In genomic region chr6:167799033-167799933, GRCh38 we compare ENCODE assay signal across 11 cellular contexts. TPM values are rescaled to one million over a fixed set of nuclear protein-coding genes. Genes with fewer than 3 reads are reported as not detected.
DNase-seq lines count a peak whose midpoint lies in the region; ATAC-seq, FAIRE-seq and TF ChIP-seq lines count a peak whose summit lies in the region.
"Had no signal": no experiment of that assay in that cellular context is flagged by ENCODE, and none has a peak within 500 bp of the region (broad histone marks: within the 10 kb centered on the region; RNA-seq: fewer than 3 reads in every experiment).

No MANE protein-coding gene starts in this region.

- peaks cover 10% of the 10 kb centered on the region for H3K27me3 Mint-ChIP-seq in type B pancreatic cell

- no peaks in the 10 kb centered on the region for H3K9me3 Mint-ChIP-seq in type B pancreatic cell
- H3K9me3 Mint-ChIP-seq: stimulated activated effector memory CD8-positive, alpha-beta T cell treated with anti-CD3 and anti-CD28 coated beads, Interleukin-12 subunit alpha, Interleukin-12 subunit beta, amount 100 ng/mL, for 72 hours had no signal

- H3K4me1 Mint-ChIP-seq in type B pancreatic cell (ENCODE audit: unreplicated experiment), result peaks cover 15% of the 10 kb centered on the region
- H3K4me1 Mint-ChIP-seq: stimulated activated effector memory CD8-positive, alpha-beta T cell treated with anti-CD3 and anti-CD28 coated beads, Interleukin-12 subunit alpha, Interleukin-12 subunit beta, amount 100 ng/mL, for 72 hours had no signal

- TF ChIP-seq POLR2A in body of pancreas (IDR thresholded peaks at IDR 0.05), result no peak

- intact Hi-C loops in Right ventricle myocardium superior (cut with DNase I) (no loop called here), cardiac septum (cut with DNase I) (no loop called here), body of pancreas (cut with DNase I) (no loop called here)

- FAIRE-seq in islet of Langerhans (lab: Jason Lieb, UNC), result peak; percentile 93

- H3K27ac ChIP-seq in body of pancreas, result peak overlapping the region; percentile 39 to 81 (median 74)

- peak overlapping the region; percentile 50 for H3K4me3 Mint-ChIP-seq in type B pancreatic cell
- H3K4me3 Mint-ChIP-seq: stimulated activated effector memory CD8-positive, alpha-beta T cell treated with anti-CD3 and anti-CD28 coated beads, Interleukin-12 subunit alpha, Interleukin-12 subunit beta, amount 100 ng/mL, for 72 hours had no signal

- peaks cover 4% of the 10 kb centered on the region for H3K36me3 Mint-ChIP-seq in type B pancreatic cell
- H3K36me3 Mint-ChIP-seq: stimulated activated effector memory CD8-positive, alpha-beta T cell treated with anti-CD3 and anti-CD28 coated beads, Interleukin-12 subunit alpha, Interleukin-12 subunit beta, amount 100 ng/mL, for 72 hours had no signal

- 60 to 62% methylated on average over 20 to 27 of the region's 27 CpGs for WGBS in body of pancreas, 2 donors

- H3K4me3 ChIP-seq in body of pancreas, result no peak overlapping the region

- H3K27me3 ChIP-seq in body of pancreas, result no peaks in the 10 kb centered on the region

- TF ChIP-seq CTCF in body of pancreas (IDR thresholded peaks at IDR 0.05) (no peak), type B pancreatic cell (conservative IDR thresholded peaks at IDR 0.05) (no peak)

- ATAC-seq in Right ventricle myocardium superior (ENCODE audit: poor library complexity) (peak; percentile 35), body of pancreas (peak; percentile 70), HG03139 (IDR thresholded peaks at IDR 0.05; ENCODE audit: unreplicated experiment) (no peak), HG03175 (IDR thresholded peaks at IDR 0.05; ENCODE audit: unreplicated experiment) (no peak)
- ATAC-seq: stimulated activated effector memory CD8-positive, alpha-beta T cell treated with anti-CD3 and anti-CD28 coated beads, Interleukin-12 subunit alpha, Interleukin-12 subunit beta, amount 100 ng/mL, for 72 hours had no signal

- DNase-seq in Right ventricle myocardium superior, result no peak
- no peak for DNase-seq in cardiac septum (ENCODE audit: low spot score)
- peak in 3 of 4 donors; percentile 27 to 33 (median 30) for DNase-seq in body of pancreas
- DNase-seq in type B pancreatic cell (ENCODE audit: extremely low spot score, unreplicated experiment), result no peak
- no peak for DNase-seq in epidermal melanocyte (ENCODE audit: insufficient read length, low spot score)
- DNase-seq: NCI-H187; stimulated activated CD4-positive, alpha-beta T cell treated with anti-CD3 and anti-CD28 coated beads, Interleukin-12 subunit alpha, Interleukin-12 subunit beta, amount 100 ng/mL, for 4 hours had no signal

- no peaks in the 10 kb centered on the region for H3K9me3 ChIP-seq in body of pancreas

- H3K27ac Mint-ChIP-seq in type B pancreatic cell, result peak overlapping the region; percentile 85
- H3K27ac Mint-ChIP-seq: stimulated activated effector memory CD8-positive, alpha-beta T cell treated with anti-CD3 and anti-CD28 coated beads, Interleukin-12 subunit alpha, Interleukin-12 subunit beta, amount 100 ng/mL, for 72 hours had no signal

- H3K4me1 ChIP-seq in body of pancreas, result peaks cover 6% of the 10 kb centered on the region

- H3K36me3 ChIP-seq in body of pancreas (replicated peaks in 1 of 2; ENCODE audit: insufficient read depth in 1 of 2, low read depth in 2 of 2), result no peaks in the 10 kb centered on the region

RNA-seq across cellular contexts. Expression of gene AFDN, which starts 27.4 kb away (rescaled TPM):
- total RNA-seq in Right ventricle myocardium superior (49.1 TPM), cardiac septum (67.1 TPM), body of pancreas (100 to 1,000 TPM; 160 to 195 TPM), type B pancreatic cell (ENCODE audit: low replicate concordance) (140 and 154 TPM in 2 replicates)

Comparison
In these comparisons a context has a peak if more than half of its experiments do, and no peak if none do; other contexts are left out.
1. ATAC-seq: peak in Right ventricle myocardium superior (single experiment) and body of pancreas (single experiment); none in HG03139 (single experiment) and HG03175 (single experiment).
2. DNase-seq: peak in body of pancreas (3 of 4); none in Right ventricle myocardium superior (single experiment), cardiac septum (single experiment), type B pancreatic cell (single experiment) and epidermal melanocyte (single experiment).